ENCODE assay signal across 2 cellular contexts in the genomic region with DNA sequence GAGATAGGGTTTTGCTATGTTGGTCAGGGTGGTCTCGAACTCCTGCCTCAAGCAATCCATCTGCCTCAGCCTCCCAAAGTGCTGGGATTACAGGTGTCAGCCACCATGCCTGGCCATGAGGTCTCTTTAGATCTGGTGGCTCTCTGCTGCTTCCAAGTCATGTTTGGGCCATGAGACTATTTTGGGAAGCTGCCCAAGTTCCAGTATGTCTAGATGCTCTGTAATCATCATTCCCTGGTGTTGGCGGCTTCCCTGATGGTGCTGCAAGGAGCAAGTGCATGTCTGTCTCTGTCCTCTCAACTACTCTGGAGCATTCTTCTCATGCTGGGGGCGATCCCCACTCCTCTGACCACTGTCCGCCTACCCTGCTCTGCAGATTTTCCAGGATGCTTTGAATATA.
TF ChIP-seq lines count a peak whose summit lies in the region.

No MANE protein-coding gene starts in this region.

TF ChIP-seq in SK-N-SH, 30 proteins besides CTCF, POLR2A, EP300 and RAD21 (continued from another document):
- TF ChIP-seq, protein P1, sequence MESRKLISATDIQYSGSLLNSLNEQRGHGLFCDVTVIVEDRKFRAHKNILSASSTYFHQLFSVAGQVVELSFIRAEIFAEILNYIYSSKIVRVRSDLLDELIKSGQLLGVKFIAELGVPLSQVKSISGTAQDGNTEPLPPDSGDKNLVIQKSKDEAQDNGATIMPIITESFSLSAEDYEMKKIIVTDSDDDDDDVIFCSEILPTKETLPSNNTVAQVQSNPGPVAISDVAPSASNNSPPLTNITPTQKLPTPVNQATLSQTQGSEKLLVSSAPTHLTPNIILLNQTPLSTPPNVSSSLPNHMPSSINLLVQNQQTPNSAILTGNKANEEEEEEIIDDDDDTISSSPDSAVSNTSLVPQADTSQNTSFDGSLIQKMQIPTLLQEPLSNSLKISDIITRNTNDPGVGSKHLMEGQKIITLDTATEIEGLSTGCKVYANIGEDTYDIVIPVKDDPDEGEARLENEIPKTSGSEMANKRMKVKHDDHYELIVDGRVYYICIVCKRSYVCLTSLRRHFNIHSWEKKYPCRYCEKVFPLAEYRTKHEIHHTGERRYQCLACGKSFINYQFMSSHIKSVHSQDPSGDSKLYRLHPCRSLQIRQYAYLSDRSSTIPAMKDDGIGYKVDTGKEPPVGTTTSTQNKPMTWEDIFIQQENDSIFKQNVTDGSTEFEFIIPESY (IDR thresholded peaks at IDR 0.05; ENCODE audit: borderline replicate concordance, low read depth), result no peak

TF ChIP-seq in SK-N-SH treated with all-trans-retinoic acid at 6 μM for 48 hours, 23 proteins besides CTCF, POLR2A, EP300 and RAD21 (continued from another document):
- TF ChIP-seq, protein P2, sequence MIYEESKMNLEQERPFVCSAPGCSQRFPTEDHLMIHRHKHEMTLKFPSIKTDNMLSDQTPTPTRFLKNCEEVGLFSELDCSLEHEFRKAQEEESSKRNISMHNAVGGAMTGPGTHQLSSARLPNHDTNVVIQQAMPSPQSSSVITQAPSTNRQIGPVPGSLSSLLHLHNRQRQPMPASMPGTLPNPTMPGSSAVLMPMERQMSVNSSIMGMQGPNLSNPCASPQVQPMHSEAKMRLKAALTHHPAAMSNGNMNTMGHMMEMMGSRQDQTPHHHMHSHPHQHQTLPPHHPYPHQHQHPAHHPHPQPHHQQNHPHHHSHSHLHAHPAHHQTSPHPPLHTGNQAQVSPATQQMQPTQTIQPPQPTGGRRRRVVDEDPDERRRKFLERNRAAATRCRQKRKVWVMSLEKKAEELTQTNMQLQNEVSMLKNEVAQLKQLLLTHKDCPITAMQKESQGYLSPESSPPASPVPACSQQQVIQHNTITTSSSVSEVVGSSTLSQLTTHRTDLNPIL (CRISPR knock-in tag; IDR thresholded peaks at IDR 0.05; ENCODE audit: low read depth), result no peak
- TF ChIP-seq OSR1 (CRISPR knock-in tag; IDR thresholded peaks at IDR 0.05) (no peak), ZNF565 (CRISPR knock-in tag; conservative IDR thresholded peaks at IDR 0.05; ENCODE audit: low read depth) (no peak), SNAI2 (CRISPR knock-in tag; IDR thresholded peaks at IDR 0.05) (no peak), TOX (CRISPR knock-in tag; IDR thresholded peaks at IDR 0.05; ENCODE audit: borderline replicate concordance) (no peak), ESRRG (CRISPR knock-in tag; IDR thresholded peaks at IDR 0.05) (no peak), ARNTL (CRISPR knock-in tag; IDR thresholded peaks at IDR 0.05; ENCODE audit: borderline replicate concordance, low read depth) (no peak)
- TF ChIP-seq, protein P3, sequence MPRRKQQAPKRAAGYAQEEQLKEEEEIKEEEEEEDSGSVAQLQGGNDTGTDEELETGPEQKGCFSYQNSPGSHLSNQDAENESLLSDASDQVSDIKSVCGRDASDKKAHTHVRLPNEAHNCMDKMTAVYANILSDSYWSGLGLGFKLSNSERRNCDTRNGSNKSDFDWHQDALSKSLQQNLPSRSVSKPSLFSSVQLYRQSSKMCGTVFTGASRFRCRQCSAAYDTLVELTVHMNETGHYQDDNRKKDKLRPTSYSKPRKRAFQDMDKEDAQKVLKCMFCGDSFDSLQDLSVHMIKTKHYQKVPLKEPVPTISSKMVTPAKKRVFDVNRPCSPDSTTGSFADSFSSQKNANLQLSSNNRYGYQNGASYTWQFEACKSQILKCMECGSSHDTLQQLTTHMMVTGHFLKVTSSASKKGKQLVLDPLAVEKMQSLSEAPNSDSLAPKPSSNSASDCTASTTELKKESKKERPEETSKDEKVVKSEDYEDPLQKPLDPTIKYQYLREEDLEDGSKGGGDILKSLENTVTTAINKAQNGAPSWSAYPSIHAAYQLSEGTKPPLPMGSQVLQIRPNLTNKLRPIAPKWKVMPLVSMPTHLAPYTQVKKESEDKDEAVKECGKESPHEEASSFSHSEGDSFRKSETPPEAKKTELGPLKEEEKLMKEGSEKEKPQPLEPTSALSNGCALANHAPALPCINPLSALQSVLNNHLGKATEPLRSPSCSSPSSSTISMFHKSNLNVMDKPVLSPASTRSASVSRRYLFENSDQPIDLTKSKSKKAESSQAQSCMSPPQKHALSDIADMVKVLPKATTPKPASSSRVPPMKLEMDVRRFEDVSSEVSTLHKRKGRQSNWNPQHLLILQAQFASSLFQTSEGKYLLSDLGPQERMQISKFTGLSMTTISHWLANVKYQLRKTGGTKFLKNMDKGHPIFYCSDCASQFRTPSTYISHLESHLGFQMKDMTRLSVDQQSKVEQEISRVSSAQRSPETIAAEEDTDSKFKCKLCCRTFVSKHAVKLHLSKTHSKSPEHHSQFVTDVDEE (CRISPR knock-in tag; IDR thresholded peaks at IDR 0.05), result no peak
- TF ChIP-seq, protein P4, sequence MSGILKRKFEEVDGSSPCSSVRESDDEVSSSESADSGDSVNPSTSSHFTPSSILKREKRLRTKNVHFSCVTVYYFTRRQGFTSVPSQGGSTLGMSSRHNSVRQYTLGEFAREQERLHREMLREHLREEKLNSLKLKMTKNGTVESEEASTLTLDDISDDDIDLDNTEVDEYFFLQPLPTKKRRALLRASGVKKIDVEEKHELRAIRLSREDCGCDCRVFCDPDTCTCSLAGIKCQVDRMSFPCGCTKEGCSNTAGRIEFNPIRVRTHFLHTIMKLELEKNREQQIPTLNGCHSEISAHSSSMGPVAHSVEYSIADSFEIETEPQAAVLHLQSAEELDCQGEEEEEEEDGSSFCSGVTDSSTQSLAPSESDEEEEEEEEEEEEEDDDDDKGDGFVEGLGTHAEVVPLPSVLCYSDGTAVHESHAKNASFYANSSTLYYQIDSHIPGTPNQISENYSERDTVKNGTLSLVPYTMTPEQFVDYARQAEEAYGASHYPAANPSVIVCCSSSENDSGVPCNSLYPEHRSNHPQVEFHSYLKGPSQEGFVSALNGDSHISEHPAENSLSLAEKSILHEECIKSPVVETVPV (CRISPR knock-in tag; IDR thresholded peaks at IDR 0.05), result no peak
